In the genomic region with DNA sequence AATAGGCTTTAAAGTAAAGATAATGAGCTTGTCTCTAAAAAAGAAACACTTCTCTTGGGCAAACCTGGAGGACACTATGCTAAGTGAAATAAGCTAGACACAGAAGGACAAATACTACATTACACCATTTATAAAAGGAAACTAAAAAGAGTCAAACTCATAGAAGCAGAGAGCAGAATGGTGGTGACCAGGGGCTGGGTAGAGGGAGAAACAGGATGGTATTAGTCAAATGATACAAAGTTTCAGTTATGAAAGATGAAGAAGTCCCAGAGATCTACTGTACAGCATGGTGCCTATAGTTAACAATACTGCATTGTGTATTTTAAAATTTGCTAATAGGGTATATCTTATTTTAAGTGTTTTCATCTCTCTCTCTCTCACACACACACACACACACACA, we compare ENCODE assay signal across 11 cellular contexts. TPM values are rescaled to one million over a fixed set of nuclear protein-coding genes. Genes with fewer than 3 reads are reported as not detected.
A peak's percentile ranks its signal among the peaks of the same experiment; 100 is the strongest.
DNase-seq lines count a peak whose midpoint lies in the region; ATAC-seq and TF ChIP-seq lines count a peak whose summit lies in the region.
"Had no signal": no experiment of that assay in that cellular context is flagged by ENCODE, and none has a peak within 500 bp of the region (broad histone marks: within the 10 kb centered on the region; RNA-seq: fewer than 3 reads in every experiment).

No MANE protein-coding gene starts in this region.

- no peak overlapping the region for H3K14ac ChIP-seq in mesenchymal stem cell (ENCODE audit: low read length in 2 of 2)

- H2BK15ac ChIP-seq in mesenchymal stem cell (ENCODE audit: low read depth, poor library complexity, severe bottlenecking): no peak overlapping the region

- H3K4me2 ChIP-seq in mesenchymal stem cell (ENCODE audit: low read length, poor library complexity, severe bottlenecking): no peak overlapping the region

- CTCF ChIA-PET in Calu3 (lab: Charles Lee): no interaction called here

- no peak overlapping the region for H2BK120ac ChIP-seq in mesenchymal stem cell (ENCODE audit: low read depth, low read length)

- H3K79me1 ChIP-seq in mesenchymal stem cell (replicated peaks; ENCODE audit: low read length, poor library complexity, severe bottlenecking): no peaks in the 10 kb centered on the region

- H3K27me3 ChIP-seq in heart left ventricle (no peaks in the 10 kb centered on the region), mesenchymal stem cell (ENCODE audit: control insufficient read depth in 1 of 2, insufficient read depth in 1 of 2, low read length in 2 of 2) (peaks cover 0 to 17% of the 10 kb centered on the region in 2 experiments), colonic mucosa (no peaks in the 10 kb centered on the region)
- H3K27me3 ChIP-seq: SJCRH30 had no signal

- H3K9me3 Mint-ChIP-seq in activated T-helper 1 cell treated with anti-CD3 and anti-CD28 coated beads, Interleukin-12 subunit alpha, Interleukin-12 subunit beta, Interleukin-2, Interleukin-4 antibody, amounts not matched to agents 30 ng/mL and 10 ng/mL and 1 ng/mL, durations not matched to agents 14 hours and 24 hours and 36 hours: no peaks in the 10 kb centered on the region
- H3K9me3 Mint-ChIP-seq in Calu3 (ENCODE audit: low read depth, unreplicated experiment): no peaks in the 10 kb centered on the region

- no peak overlapping the region for H2BK5ac ChIP-seq in mesenchymal stem cell (ENCODE audit: low read depth, low read length, poor library complexity, severe bottlenecking)

- TF ChIP-seq POLR2A in heart left ventricle (IDR thresholded peaks at IDR 0.05): no peak

- no peak overlapping the region for H3K18ac ChIP-seq in mesenchymal stem cell (ENCODE audit: low read depth in 1 of 2, low read length in 2 of 2)

- intact Hi-C loops in activated T-helper 1 cell treated with anti-CD3 and anti-CD28 coated beads, Interleukin-12 subunit alpha, Interleukin-12 subunit beta, Interleukin-2, Interleukin-4 antibody, amounts not matched to agents 30 ng/mL and 10 ng/mL and 1 ng/mL, durations not matched to agents 14 hours and 24 hours and 36 hours (cut with micrococcal nuclease): loop anchor here (10.0 kb wide), 1 partner anchor 50 kb away; no protein-coding TSS in a partner anchor
- intact Hi-C loops in Calu3 (cut with micrococcal nuclease; ENCODE audit: unreplicated experiment): no loop called here
- intact Hi-C loops in heart left ventricle (cut with DNase I): no loop called here
- intact Hi-C loops in colonic mucosa (cut with DNase I): no loop called here

- H3K4me1 Mint-ChIP-seq in activated T-helper 1 cell treated with anti-CD3 and anti-CD28 coated beads, Interleukin-12 subunit alpha, Interleukin-12 subunit beta, Interleukin-2, Interleukin-4 antibody, amounts not matched to agents 30 ng/mL and 10 ng/mL and 1 ng/mL, durations not matched to agents 14 hours and 24 hours and 36 hours (ENCODE audit: low read depth): peaks cover 54% of the 10 kb centered on the region
- H3K4me1 Mint-ChIP-seq in Calu3 (ENCODE audit: low read depth, unreplicated experiment): no peaks in the 10 kb centered on the region

- H3K9me3 ChIP-seq in heart left ventricle (no peaks in the 10 kb centered on the region), mesenchymal stem cell (ENCODE audit: control insufficient read depth, low read length) (no peaks in the 10 kb centered on the region), colonic mucosa (no peaks in the 10 kb centered on the region)
- H3K9me3 ChIP-seq: SJCRH30 had no signal

- H3K23ac ChIP-seq in mesenchymal stem cell (ENCODE audit: low read length in 2 of 2): no peak overlapping the region

- H3K27me3 Mint-ChIP-seq in activated T-helper 1 cell treated with anti-CD3 and anti-CD28 coated beads, Interleukin-12 subunit alpha, Interleukin-12 subunit beta, Interleukin-2, Interleukin-4 antibody, amounts not matched to agents 30 ng/mL and 10 ng/mL and 1 ng/mL, durations not matched to agents 14 hours and 24 hours and 36 hours (ENCODE audit: insufficient read depth): no peaks in the 10 kb centered on the region
- no peaks in the 10 kb centered on the region for H3K27me3 Mint-ChIP-seq in Calu3 (ENCODE audit: unreplicated experiment)

- H2BK12ac ChIP-seq in mesenchymal stem cell (ENCODE audit: low read length in 2 of 2): no peak overlapping the region

- H3K36me3 ChIP-seq in heart left ventricle (no peaks in the 10 kb centered on the region), mesenchymal stem cell (ENCODE audit: control insufficient read depth in 1 of 2, insufficient read depth in 2 of 2, low read depth in 1 of 2, low read length in 2 of 2) (no peaks in the 10 kb centered on the region), colonic mucosa (no peaks in the 10 kb centered on the region)
- H3K36me3 ChIP-seq: SJCRH30 had no signal

- H3K4me3 Mint-ChIP-seq in activated T-helper 1 cell treated with anti-CD3 and anti-CD28 coated beads, Interleukin-12 subunit alpha, Interleukin-12 subunit beta, Interleukin-2, Interleukin-4 antibody, amounts not matched to agents 30 ng/mL and 10 ng/mL and 1 ng/mL, durations not matched to agents 14 hours and 24 hours and 36 hours: peak overlapping the region; percentile 6
- no peak overlapping the region for H3K4me3 Mint-ChIP-seq in Calu3 (ENCODE audit: low read depth, unreplicated experiment)

- no peak overlapping the region for H3K27ac ChIP-seq in heart left ventricle
- H3K27ac ChIP-seq in mesenchymal stem cell (ENCODE audit: low read length, poor library complexity, severe bottlenecking): no peak overlapping the region
- H3K27ac ChIP-seq in colonic mucosa: no peak overlapping the region
- H3K27ac ChIP-seq: SJCRH30 had no signal

- no peak overlapping the region for H3K4ac ChIP-seq in mesenchymal stem cell (ENCODE audit: low read depth in 1 of 2, low read length in 2 of 2)

- no peak overlapping the region for H4K91ac ChIP-seq in mesenchymal stem cell (ENCODE audit: low read length)

- no TSS peak for BruUV-seq in Calu3 (replicated peaks; lab: Mats Ljungman, UMichigan)

- H3K4me1 ChIP-seq in heart left ventricle: peaks cover 0 to 36% (median 5%) of the 10 kb centered on the region in 12 donors
- H3K4me1 ChIP-seq in mesenchymal stem cell (ENCODE audit: control insufficient read depth, insufficient read depth, low read depth, low read length): peaks cover under 1% of the 10 kb centered on the region
- no peaks in the 10 kb centered on the region for H3K4me1 ChIP-seq in colonic mucosa

- no peak overlapping the region for H4K8ac ChIP-seq in mesenchymal stem cell (ENCODE audit: low read length)

- peak overlapping the region; percentile 4 for H3K27ac Mint-ChIP-seq in activated T-helper 1 cell treated with anti-CD3 and anti-CD28 coated beads, Interleukin-12 subunit alpha, Interleukin-12 subunit beta, Interleukin-2, Interleukin-4 antibody, amounts not matched to agents 30 ng/mL and 10 ng/mL and 1 ng/mL, durations not matched to agents 14 hours and 24 hours and 36 hours
- no peak overlapping the region for H3K27ac Mint-ChIP-seq in Calu3 (ENCODE audit: unreplicated experiment)

- ATAC-seq in GM18861 (IDR thresholded peaks at IDR 0.05; ENCODE audit: unreplicated experiment) (peak; percentile 67), GM21381 (IDR thresholded peaks at IDR 0.05; ENCODE audit: unreplicated experiment) (peak; percentile 79), HG03039 (IDR thresholded peaks at IDR 0.05; ENCODE audit: unreplicated experiment) (peak; percentile 65), heart left ventricle (no peak)

- TF ChIP-seq CTCF in Calu3 (IDR thresholded peaks at IDR 0.05; ENCODE audit: unreplicated experiment): no peak
- no peak for TF ChIP-seq CTCF in heart left ventricle (IDR thresholded peaks at IDR 0.05)
- TF ChIP-seq CTCF in colonic mucosa (IDR thresholded peaks at IDR 0.05): no peak

- no peak overlapping the region for H3K4me3 ChIP-seq in heart left ventricle
- no peak overlapping the region for H3K4me3 ChIP-seq in mesenchymal stem cell (ENCODE audit: insufficient read depth in 1 of 2, low read depth in 1 of 2, low read length in 2 of 2)
- H3K4me3 ChIP-seq in colonic mucosa: no peak overlapping the region
- H3K4me3 ChIP-seq: SJCRH30 had no signal

- no peak overlapping the region for H2AK5ac ChIP-seq in mesenchymal stem cell (ENCODE audit: low read length, severe bottlenecking)

- H3K9ac ChIP-seq in mesenchymal stem cell (ENCODE audit: low read length) (no peak overlapping the region), colonic mucosa (ENCODE audit: low read depth in 2 of 2, low read length in 2 of 2) (no peak overlapping the region)

- no peak for DNase-seq in activated T-helper 1 cell treated with anti-CD3 and anti-CD28 coated beads, Interleukin-12 subunit alpha, Interleukin-12 subunit beta, Interleukin-2, Interleukin-4 antibody, amounts not matched to agents 30 ng/mL and 10 ng/mL and 1 ng/mL, durations not matched to agents 14 hours and 24 hours and 36 hours (ENCODE audit: low spot score)
- DNase-seq in Calu3 (no peak), heart left ventricle (no peak), mesenchymal stem cell (no peak), colonic mucosa (no peak)
- DNase-seq: islet precursor cell, NCI-H2171 treated with DMSO at 0.1 percent for 48 hours, SJCRH30 had no signal

- peaks cover 13% of the 10 kb centered on the region for H3K36me3 Mint-ChIP-seq in activated T-helper 1 cell treated with anti-CD3 and anti-CD28 coated beads, Interleukin-12 subunit alpha, Interleukin-12 subunit beta, Interleukin-2, Interleukin-4 antibody, amounts not matched to agents 30 ng/mL and 10 ng/mL and 1 ng/mL, durations not matched to agents 14 hours and 24 hours and 36 hours (ENCODE audit: low read depth)
- H3K36me3 Mint-ChIP-seq in Calu3 (ENCODE audit: insufficient read depth, unreplicated experiment): no peaks in the 10 kb centered on the region

- H2AFZ ChIP-seq in mesenchymal stem cell (ENCODE audit: low read depth, low read length): no peak overlapping the region

RNA-seq across cellular contexts. Expression of a gene that starts 28.5 kb away (rescaled TPM):
- 76.0 and 77.3 TPM in 2 replicates for total RNA-seq in activated T-helper 1 cell treated with anti-CD3 and anti-CD28 coated beads, Interleukin-12 subunit alpha, Interleukin-12 subunit beta, Interleukin-2, Interleukin-4 antibody, amounts not matched to agents 30 ng/mL and 10 ng/mL and 1 ng/mL, durations not matched to agents 14 hours and 24 hours and 36 hours
- 64.8 and 72.4 TPM in 2 replicates for total RNA-seq in Calu3 (2022)
- total RNA-seq in heart left ventricle: 10 to 100 TPM; 25.6 to 68.7 (median 58.3) TPM
- 10 to 100 TPM; 11.7 to 54.7 TPM for polyA plus RNA-seq in heart left ventricle
- polyA plus RNA-seq in mesenchymal stem cell (2013, experiment 1 of 2): 93.9 TPM
- 102 TPM for polyA plus RNA-seq in mesenchymal stem cell (2013, experiment 2 of 2)
- 10 to 100 TPM; 10.6 to 27.9 TPM for total RNA-seq in colonic mucosa

Comparison
In these comparisons a context has a peak if more than half of its experiments do, and no peak if none do; other contexts are left out.
1. ATAC-seq: peak in GM18861 (single experiment), GM21381 (single experiment) and HG03039 (single experiment); none in heart left ventricle (0 of 4).